In genomic region chr7:135194494-135195095, GRCh38 we compare ENCODE assay signal across 27 cellular contexts. TPM values are rescaled to one million over a fixed set of nuclear protein-coding genes. Genes with fewer than 3 reads are reported as not detected.
A peak's percentile ranks its signal among the peaks of the same experiment; 100 is the strongest.
DNase-seq lines count a peak whose midpoint lies in the region; ATAC-seq, FAIRE-seq and TF ChIP-seq lines count a peak whose summit lies in the region.
"Had no signal": no experiment of that assay in that cellular context is flagged by ENCODE, and none has a peak within 500 bp of the region (broad histone marks: within the 10 kb centered on the region; RNA-seq: fewer than 3 reads in every experiment).

No MANE protein-coding gene starts in this region.

- H4K20me1 ChIP-seq in keratinocyte (ENCODE audit: control insufficient read depth, extremely low read depth, insufficient read depth, low read length): no peaks in the 10 kb centered on the region

- POLR2A ChIA-PET in A673 (lab: Charles Lee; ENCODE audit: low non-redundant PET): no interaction called here

- DNase-seq in A673 (ENCODE audit: low spot score) (peak; percentile 17), ELR (ENCODE audit: low read depth) (peak; percentile 52), astrocyte of the hippocampus (ENCODE audit: low read depth, low spot score) (peak; percentile 22), keratinocyte (ENCODE audit: low read depth, low spot score) (no peak), GM19239 (ENCODE audit: insufficient read length, low spot score) (no peak), kidney glomerular epithelial cell (lab: John Stamatoyannopoulos, UW) (no peak)
- DNase-seq: activated naive CD4-positive, alpha-beta T cell treated with anti-CD3 and anti-CD28 coated beads, Interleukin-2, amount 10 ng/mL, durations not matched to agents 7 days and 5 days; activated T-cell treated with anti-CD3 and anti-CD28 coated beads, Interleukin-2, amount 50 U/mL, for 24 hours; aorta; CD8-positive, alpha-beta memory T cell; DMS79; foreskin melanocyte; left lung; NCI-H1092; NCI-H2107; NCI-H526; SHP77 treated with DMSO at 0.1 percent for 48 hours; stimulated activated CD4-positive, alpha-beta T cell treated with anti-CD3 and anti-CD28 coated beads, Interleukin-4, amount 100 ng/mL, for 1 hour; uterus had no signal

- BruUV-seq in A673 (replicated peaks; lab: Mats Ljungman, UMichigan): no TSS peak

- H3K4me1 ChIP-seq in A673 (ENCODE audit: insufficient read depth, low read length, poor library complexity, severe bottlenecking) (no peaks in the 10 kb centered on the region), keratinocyte (ENCODE audit: control insufficient read depth, extremely low read depth, insufficient read depth, low read length) (peaks cover 32% of the 10 kb centered on the region)
- H3K4me1 ChIP-seq: left lung, prostate gland, uterus had no signal

- H3K9me3 ChIP-seq in A673 (ENCODE audit: low read depth, low read length, poor library complexity, severe bottlenecking): no peaks in the 10 kb centered on the region
- no peaks in the 10 kb centered on the region for H3K9me3 ChIP-seq in keratinocyte (ENCODE audit: control insufficient read depth, low read depth, low read length)
- H3K9me3 ChIP-seq: left lung, prostate gland, uterus had no signal

- no peak overlapping the region for H2AFZ ChIP-seq in keratinocyte (ENCODE audit: control insufficient read depth, low read length)

- H3K79me2 ChIP-seq in keratinocyte (ENCODE audit: control insufficient read depth, insufficient read depth, low read length): peaks cover 2% of the 10 kb centered on the region

- CTCF ChIA-PET in A673 (lab: Charles Lee): no interaction called here

- H3K4me3 ChIP-seq in A673 (ENCODE audit: low read depth, low read length, poor library complexity, severe bottlenecking): no peak overlapping the region
- H3K4me3 ChIP-seq in keratinocyte (ENCODE audit: control insufficient read depth in 2 of 3, extremely low read depth in 1 of 3, insufficient read depth in 2 of 3, low read depth in 1 of 3, low read length in 3 of 3): no peak overlapping the region
- H3K4me3 ChIP-seq: left lung, prostate gland, skin epidermis, uterus had no signal

- H3K27me3 ChIP-seq in A673 (replicated peaks; ENCODE audit: insufficient read depth, low read depth, low read length, poor library complexity) (no peaks in the 10 kb centered on the region), keratinocyte (ENCODE audit: control insufficient read depth, extremely low read depth, insufficient read depth, low read length) (no peaks in the 10 kb centered on the region)
- H3K27me3 ChIP-seq: left lung, uterus had no signal

- H3K4me2 ChIP-seq in keratinocyte (ENCODE audit: control insufficient read depth, extremely low read depth, insufficient read depth, low read depth, low read length): no peak overlapping the region

- H3K27ac ChIP-seq in A673 (ENCODE audit: low read depth, low read length, poor library complexity, severe bottlenecking) (no peak overlapping the region), keratinocyte (ENCODE audit: control insufficient read depth, insufficient read depth, low read length) (peak overlapping the region; percentile 14)
- H3K27ac ChIP-seq: left lung, uterus had no signal

- dilution Hi-C loops in keratinocyte (cut with MboI; ENCODE audit: extremely low pct_ligation_motif_present, low sequenced_read_pairs): no loop called here

- ATAC-seq in GM18517 (IDR thresholded peaks at IDR 0.05; ENCODE audit: unreplicated experiment) (no peak), GM18511 (IDR thresholded peaks at IDR 0.05; ENCODE audit: unreplicated experiment) (no peak)
- ATAC-seq: left lung had no signal

- no peaks in the 10 kb centered on the region for H3K36me3 ChIP-seq in A673 (ENCODE audit: insufficient read depth, low read length, poor library complexity, severe bottlenecking)
- H3K36me3 ChIP-seq in keratinocyte (ENCODE audit: control insufficient read depth in 2 of 2, extremely low read depth in 1 of 2, insufficient read depth in 2 of 2, low read length in 2 of 2): peaks cover 28 to 36% of the 10 kb centered on the region in 2 experiments
- H3K36me3 ChIP-seq: uterus had no signal

- TF ChIP-seq CTCF in A673 (conservative IDR thresholded peaks at IDR 0.05; ENCODE audit: low read depth, low read length) (no peak), keratinocyte (optimal IDR thresholded peaks at IDR 0.05 in 1 of 3, IDR thresholded peaks at IDR 0.05 in 1 of 3, conservative IDR thresholded peaks at IDR 0.05 in 1 of 3; ENCODE audit: extremely low read depth in 1 of 3, insufficient read depth in 2 of 3, low read length in 3 of 3) (no peak)

- FAIRE-seq in keratinocyte (lab: Jason Lieb, UNC) (no peak), GM19239 (lab: Jason Lieb, UNC) (no peak)
- FAIRE-seq: GM18507 had no signal

- H3K9ac ChIP-seq in keratinocyte (ENCODE audit: control insufficient read depth, extremely low read depth, insufficient read depth, low read length): no peak overlapping the region

- intact Hi-C loops in A673 (cut with micrococcal nuclease; ENCODE audit: unreplicated experiment): no loop called here

- peaks cover 2% of the 10 kb centered on the region for H3K9me1 ChIP-seq in keratinocyte (ENCODE audit: control insufficient read depth, extremely low read depth, insufficient read depth, low read length)

RNA-seq across cellular contexts. Expression of gene WDR91, which starts 16.7 kb away (rescaled TPM):
- 7.0 and 9.8 TPM in 2 replicates for total RNA-seq in A673 (2021)
- 19.1 to 34.6 TPM (median 22.5 TPM) in 3 replicates for polyA plus RNA-seq in keratinocyte
- 5.4 TPM for polyA plus RNA-seq in keratinocyte (2011; ENCODE audit: low read depth)
- polyA plus RNA-seq in keratinocyte (2011; cell fraction: cytosol; rRNA removed): 7.9 and 9.4 TPM in 2 replicates
- polyA plus RNA-seq in keratinocyte (2011; cell fraction: nucleus; rRNA removed): 50.6 and 63.8 TPM in 2 replicates
- 7.9 and 14.5 TPM in 2 replicates for polyA plus RNA-seq in keratinocyte (2012; ENCODE audit: low replicate concordance)
- polyA minus RNA-seq in keratinocyte: 36.6 to 50.8 TPM (median 38.5 TPM) in 3 replicates
- 17.1 TPM for polyA minus RNA-seq in keratinocyte (2011; cell fraction: cytosol; rRNA and poly(A)+ RNA removed)
- 26.6 and 35.0 TPM in 2 replicates for polyA minus RNA-seq in keratinocyte (2011; cell fraction: nucleus; rRNA and poly(A)+ RNA removed)

RNA-seq across cellular contexts. Expression of gene CYREN, which starts 24.1 kb away (rescaled TPM):
- 39.6 and 46.8 TPM in 2 replicates for total RNA-seq in A673 (2021)
- 33.7 to 48.2 TPM (median 41.7 TPM) in 3 replicates for polyA plus RNA-seq in keratinocyte
- 11.2 TPM for polyA plus RNA-seq in keratinocyte (2011; ENCODE audit: low read depth)
- 29.7 and 33.8 TPM in 2 replicates for polyA plus RNA-seq in keratinocyte (2011; cell fraction: cytosol; rRNA removed)
- 32.2 and 35.9 TPM in 2 replicates for polyA plus RNA-seq in keratinocyte (2011; cell fraction: nucleus; rRNA removed)
- polyA plus RNA-seq in keratinocyte (2012; ENCODE audit: low replicate concordance): 12.1 and 43.9 TPM in 2 replicates
- 27.2 to 40.4 TPM (median 35.3 TPM) in 3 replicates for polyA minus RNA-seq in keratinocyte
- 23.6 TPM for polyA minus RNA-seq in keratinocyte (2011; cell fraction: cytosol; rRNA and poly(A)+ RNA removed)
- polyA minus RNA-seq in keratinocyte (2011; cell fraction: nucleus; rRNA and poly(A)+ RNA removed): 15.2 and 29.2 TPM in 2 replicates

RNA-seq across cellular contexts. Expression of gene STRA8, which starts 39.0 kb away (rescaled TPM):
- total RNA-seq in A673 (2021): not detected in 2 replicates
- polyA plus RNA-seq in keratinocyte: not detected in 3 replicates
- not detected for polyA plus RNA-seq in keratinocyte (2011; ENCODE audit: low read depth)
- not detected in 2 replicates for polyA plus RNA-seq in keratinocyte (2011; cell fraction: cytosol; rRNA removed)
- polyA plus RNA-seq in keratinocyte (2011; cell fraction: nucleus; rRNA removed): not detected in 2 replicates
- polyA plus RNA-seq in keratinocyte (2012; ENCODE audit: low replicate concordance): not detected in 2 replicates
- not detected in 3 replicates for polyA minus RNA-seq in keratinocyte
- polyA minus RNA-seq in keratinocyte (2011; cell fraction: cytosol; rRNA and poly(A)+ RNA removed): not detected
- not detected in 2 replicates for polyA minus RNA-seq in keratinocyte (2011; cell fraction: nucleus; rRNA and poly(A)+ RNA removed)
- total RNA-seq: aorta; CD8-positive, alpha-beta memory T cell; left lung; prostate gland; subcutaneous adipose tissue; T-helper 1 cell treated with Interleukin-12 subunit alpha and Interleukin-12 subunit beta and Interleukin-4 antibody, amounts not matched to agents 30 ng/mL and 1 ng/mL, for 36 hours; uterus had no signal
- polyA plus RNA-seq: aorta; CD8-positive, alpha-beta memory T cell; neural cell had no signal

RNA-seq across cellular contexts. Expression of gene TMEM140, which starts 46.7 kb away (rescaled TPM):
- total RNA-seq in A673 (2021): not detected in 2 replicates
- polyA plus RNA-seq in keratinocyte: 0.17 to 0.48 TPM (median 0.45 TPM) in 3 replicates
- polyA plus RNA-seq in keratinocyte (2011; ENCODE audit: low read depth): 0.12 TPM
- 0.22 and 0.27 TPM in 2 replicates for polyA plus RNA-seq in keratinocyte (2011; cell fraction: cytosol; rRNA removed)
- polyA plus RNA-seq in keratinocyte (2011; cell fraction: nucleus; rRNA removed): 0.99 and 1.0 TPM in 2 replicates
- 4.1 and 9.3 TPM in 2 replicates for polyA plus RNA-seq in keratinocyte (2012; ENCODE audit: low replicate concordance)
- 0.20 to 0.54 TPM in 2 of 3 replicates, not detected in the other for polyA minus RNA-seq in keratinocyte
- polyA minus RNA-seq in keratinocyte (2011; cell fraction: cytosol; rRNA and poly(A)+ RNA removed): not detected
- polyA minus RNA-seq in keratinocyte (2011; cell fraction: nucleus; rRNA and poly(A)+ RNA removed): 0.63 and 1.2 TPM in 2 replicates

Comparison
In these comparisons a context has a peak if more than half of its experiments do, and no peak if none do; other contexts are left out.
1. DNase-seq: peak in A673 (single experiment), ELR (single experiment) and astrocyte of the hippocampus (single experiment); none in keratinocyte (single experiment), GM19239 (single experiment) and kidney glomerular epithelial cell (single experiment).